31 cellular contexts compared by ENCODE assay signal in genomic region chr11:69260622-69261021, GRCh38. TPM values are rescaled to one million over a fixed set of nuclear protein-coding genes. Genes with fewer than 3 reads are reported as not detected.
"Had no signal": no experiment of that assay in that cellular context is flagged by ENCODE, and none has a peak within 500 bp of the region (broad histone marks: within the 10 kb centered on the region; RNA-seq: fewer than 3 reads in every experiment).

No MANE protein-coding gene starts in this region.

- H3K36me3 ChIP-seq: heart left ventricle, lower lobe of right lung, pancreas, sigmoid colon, suprapubic skin, tibial nerve had no signal

- H3K9me3 ChIP-seq: lower lobe of right lung, mucosa of descending colon, pancreas, psoas muscle, suprapubic skin had no signal

- H3K27ac ChIP-seq: coronary artery, foreskin keratinocyte, heart left ventricle, lower lobe of right lung, pancreas, psoas muscle, sigmoid colon, suprapubic skin, tibial nerve had no signal

- H3K4me1 ChIP-seq: foreskin keratinocyte, lower lobe of right lung, pancreas, psoas muscle, sigmoid colon, tibial nerve had no signal

- H3K4me2 ChIP-seq: smooth muscle cell had no signal

- H3K4me3 ChIP-seq: coronary artery, heart left ventricle, lower lobe of right lung, mucosa of descending colon, pancreas, psoas muscle, sigmoid colon, smooth muscle cell, suprapubic skin, tibial nerve had no signal

- FAIRE-seq: pancreas had no signal

- ATAC-seq: activated CD4-positive, alpha-beta T cell treated with anti-CD3 and anti-CD28 coated beads for 36 hours; activated CD8-positive, alpha-beta memory T cell treated with anti-CD3 and anti-CD28 coated beads, Interleukin-2, amount 10 ng/mL, durations not matched to agents 7 days and 5 days; activated CD8-positive, alpha-beta T cell treated with anti-CD3 and anti-CD28 coated beads, Interleukin-2, amount 10 ng/mL, durations not matched to agents 7 days and 5 days; activated naive CD8-positive, alpha-beta T cell treated with anti-CD3 and anti-CD28 coated beads, Interleukin-2, amount 50 U/mL, for 24 hours; effector memory CD8-positive, alpha-beta T cell; foreskin keratinocyte; heart left ventricle; left lobe of liver; lower lobe of right lung; mucosa of descending colon; pancreas; psoas muscle; stimulated activated memory B cell treated with anti-CD40 and anti-IgM and Interleukin-4, amounts not matched to agents 10 μg/mL and 1 μg/mL and 100 μg/mL, for 72 hours had no signal

- H3K27me3 ChIP-seq: heart left ventricle, pancreas, sigmoid colon, suprapubic skin, tibial nerve had no signal

- DNase-seq: activated B cell treated with CpG ODN at 0.5 μM for 24 hours; activated CD4-positive, alpha-beta T cell treated with anti-CD3 and anti-CD28 coated beads for 36 hours; activated CD8-positive, alpha-beta memory T cell treated with anti-CD3 and anti-CD28 coated beads, Interleukin-2, amount 10 ng/mL, durations not matched to agents 7 days and 5 days; activated CD8-positive, alpha-beta T cell treated with anti-CD3 and anti-CD28 coated beads, Interleukin-2, amount 10 ng/mL, durations not matched to agents 7 days and 5 days; activated naive CD8-positive, alpha-beta T cell treated with anti-CD3 and anti-CD28 coated beads, Interleukin-2, amount 50 U/mL, for 24 hours; activated T-cell treated with anti-CD3 and anti-CD28 coated beads, Interleukin-2, amount 50 U/mL, for 48 hours; effector memory CD8-positive, alpha-beta T cell; erythroblast; foreskin keratinocyte; heart left ventricle; hypothalamus; immature natural killer cell; lower lobe of right lung; mesendoderm; mucosa of descending colon; pancreas; psoas muscle; stimulated activated CD4-positive, alpha-beta T cell treated with anti-CD3 and anti-CD28 coated beads, Interleukin-1b, Interleukin-23, amount 100 ng/mL, for 48 hours; stimulated activated CD4-positive, alpha-beta T cell treated with anti-CD3 and anti-CD28 coated beads, Interleukin-4, amount 100 ng/mL, for 4 hours; stimulated activated CD8-positive, alpha-beta memory T cell treated with anti-CD3 and anti-CD28 coated beads, Interleukin-4, amount 100 ng/mL, for 48 hours; T-helper 1 cell had no signal

RNA-seq across cellular contexts. Expression of gene MYEOV, which starts 33.3 kb away (rescaled TPM):
- total RNA-seq: activated CD4-positive, alpha-beta T cell treated with anti-CD3 and anti-CD28 coated beads for 36 hours; activated CD8-positive, alpha-beta memory T cell treated with anti-CD3 and anti-CD28 coated beads, Interleukin-2, amount 10 ng/mL, durations not matched to agents 7 days and 5 days; activated CD8-positive, alpha-beta T cell treated with anti-CD3 and anti-CD28 coated beads, Interleukin-2, amount 10 ng/mL, durations not matched to agents 7 days and 5 days; cerebellum; myocyte; sigmoid colon; smooth muscle cell; urinary bladder had no signal
- polyA plus RNA-seq: immature natural killer cell had no signal
